21 cellular contexts compared by ENCODE assay signal in genomic region chr16:72834499-72834898, GRCh38.
"Had no signal": no experiment of that assay in that cellular context is flagged by ENCODE, and none has a peak within 500 bp of the region (broad histone marks: within the 10 kb centered on the region; RNA-seq: fewer than 3 reads in every experiment).

No MANE protein-coding gene starts in this region.

- H3K27ac ChIP-seq: foreskin keratinocyte, lower lobe of right lung, pancreas, right atrium auricular region, stomach, vagina had no signal

- H3K27ac Mint-ChIP-seq: naive thymus-derived CD8-positive, alpha-beta T cell; nephron progenitor cell; stimulated activated effector memory CD8-positive, alpha-beta T cell treated with anti-CD3 and anti-CD28 coated beads, Interleukin-12 subunit alpha, Interleukin-12 subunit beta, amount 100 ng/mL, for 72 hours had no signal

- ATAC-seq: foreskin keratinocyte; left ventricle myocardium superior; lower lobe of right lung; naive thymus-derived CD8-positive, alpha-beta T cell; pancreas; stimulated activated effector memory CD8-positive, alpha-beta T cell treated with anti-CD3 and anti-CD28 coated beads, Interleukin-12 subunit alpha, Interleukin-12 subunit beta, amount 100 ng/mL, for 72 hours had no signal

- H3K36me3 Mint-ChIP-seq: naive thymus-derived CD8-positive, alpha-beta T cell; stimulated activated effector memory CD8-positive, alpha-beta T cell treated with anti-CD3 and anti-CD28 coated beads, Interleukin-12 subunit alpha, Interleukin-12 subunit beta, amount 100 ng/mL, for 72 hours had no signal

- H3K9me3 ChIP-seq: esophagus muscularis mucosa, lower lobe of right lung, pancreas, right atrium auricular region, sigmoid colon, stomach, thyroid gland, vagina had no signal

- H3K4me1 ChIP-seq: lower lobe of right lung, right atrium auricular region had no signal

- H3K4me3 ChIP-seq: coronary artery, esophagus muscularis mucosa, lower lobe of right lung, pancreas, right atrium auricular region, sigmoid colon, stomach, thyroid gland, vagina had no signal

- H3K4me1 Mint-ChIP-seq: naive thymus-derived CD8-positive, alpha-beta T cell; stimulated activated effector memory CD8-positive, alpha-beta T cell treated with anti-CD3 and anti-CD28 coated beads, Interleukin-12 subunit alpha, Interleukin-12 subunit beta, amount 100 ng/mL, for 72 hours had no signal

- DNase-seq: dermis blood vessel endothelial cell; effector memory CD4-positive, alpha-beta T cell; foreskin keratinocyte; left ventricle myocardium superior; lower lobe of right lung; naive thymus-derived CD8-positive, alpha-beta T cell; nephron progenitor cell; occipital lobe; pancreas; sigmoid colon; stimulated activated CD4-positive, alpha-beta T cell treated with anti-CD3 and anti-CD28 coated beads, Interleukin-2, amount 100 ng/mL, for 24 hours; stimulated activated CD4-positive, alpha-beta T cell treated with anti-CD3 and anti-CD28 coated beads, Interleukin-4, amount 100 ng/mL, for 24 hours; stimulated activated naive CD4-positive, alpha-beta T cell treated with Interleukin-2 at 50 U/mL for 16 hours; stomach; thyroid gland; trophoblast cell had no signal

- H3K27me3 ChIP-seq: esophagus muscularis mucosa, foreskin keratinocyte, pancreas, right atrium auricular region, sigmoid colon, stomach, thyroid gland, vagina had no signal

- H3K9me3 Mint-ChIP-seq: naive thymus-derived CD8-positive, alpha-beta T cell; nephron progenitor cell; stimulated activated effector memory CD8-positive, alpha-beta T cell treated with anti-CD3 and anti-CD28 coated beads, Interleukin-12 subunit alpha, Interleukin-12 subunit beta, amount 100 ng/mL, for 72 hours had no signal

- H3K4me3 Mint-ChIP-seq: naive thymus-derived CD8-positive, alpha-beta T cell; nephron progenitor cell; stimulated activated effector memory CD8-positive, alpha-beta T cell treated with anti-CD3 and anti-CD28 coated beads, Interleukin-12 subunit alpha, Interleukin-12 subunit beta, amount 100 ng/mL, for 72 hours had no signal

- H3K36me3 ChIP-seq: pancreas, thyroid gland had no signal
